ENCODE assay signal across 18 cellular contexts in genomic region chr22:21966643-21967516, GRCh38. TPM values are rescaled to one million over a fixed set of nuclear protein-coding genes. Genes with fewer than 3 reads are reported as not detected.
DNase-seq lines count a peak whose midpoint lies in the region; ATAC-seq, FAIRE-seq and TF ChIP-seq lines count a peak whose summit lies in the region.
"Had no signal": no experiment of that assay in that cellular context is flagged by ENCODE, and none has a peak within 500 bp of the region (broad histone marks: within the 10 kb centered on the region; RNA-seq: fewer than 3 reads in every experiment).

No MANE protein-coding gene starts in this region.

- intact Hi-C loops in sciatic nerve (cut with DNase I) (no loop called here), CD14-positive monocyte (cut with micrococcal nuclease) (no loop called here)

- TF ChIP-seq CTCF in glutamatergic neuron (IDR thresholded peaks at IDR 0.05; ENCODE audit: partially characterized antibody, unreplicated experiment) (no peak), CD14-positive monocyte (IDR thresholded peaks at IDR 0.05) (no peak)

- H3K27me3 Mint-ChIP-seq in T-helper 17 cell (no peaks in the 10 kb centered on the region), glutamatergic neuron (ENCODE audit: unreplicated experiment) (peaks cover 6% of the 10 kb centered on the region), CD14-positive monocyte (ENCODE audit: low read depth in 3 of 3) (no peaks in the 10 kb centered on the region)

- no peak for DNase-seq in GM12892 (ENCODE audit: insufficient read length)
- DNase-seq in T-helper 17 cell: no peak
- no peak for DNase-seq in glutamatergic neuron
- no peak for DNase-seq in sciatic nerve (ENCODE audit: low spot score)
- no peak for DNase-seq in activated effector memory CD4-positive, alpha-beta T cell treated with anti-CD3 and anti-CD28 coated beads, Interleukin-2, amount 50 U/mL, for 16 hours
- DNase-seq in CD14-positive monocyte (ENCODE audit: low spot score): no peak
- DNase-seq in stimulated activated CD4-positive, alpha-beta T cell treated with anti-CD3 and anti-CD28 coated beads, Interleukin-2, amount 100 ng/mL, for 48 hours: no peak
- DNase-seq in activated naive CD4-positive, alpha-beta T cell treated with anti-CD3 and anti-CD28 coated beads, Interleukin-2, amount 50 U/mL, for 72 hours (ENCODE audit: low spot score in 2 of 2): no peak
- DNase-seq: ACHN; C1 segment of cervical spinal cord; CD8-positive, alpha-beta T cell; COR-L47; DND-41; GDM1; GM23248 had no signal

- ATAC-seq in T-helper 17 cell (no peak), sciatic nerve (peak; percentile 29)
- no peak for ATAC-seq in activated naive CD4-positive, alpha-beta T cell treated with anti-CD3 and anti-CD28 coated beads, Interleukin-2, amount 50 U/mL, for 72 hours
- ATAC-seq: CD8-positive, alpha-beta T cell; HCT116 had no signal

- H3K9me3 ChIP-seq in T-helper 17 cell (ENCODE audit: control insufficient read depth, low read length, poor library complexity, severe bottlenecking): no peaks in the 10 kb centered on the region

- H3K4me3 Mint-ChIP-seq in T-helper 17 cell (no peak overlapping the region), glutamatergic neuron (ENCODE audit: unreplicated experiment) (no peak overlapping the region), CD14-positive monocyte (no peak overlapping the region)
- H3K4me3 Mint-ChIP-seq: CD8-positive, alpha-beta T cell had no signal

- no peak for FAIRE-seq in GM12892 (lab: Jason Lieb, UNC)
- FAIRE-seq: GM18507, H54 had no signal

- H3K36me3 Mint-ChIP-seq in T-helper 17 cell (ENCODE audit: low read depth) (peaks cover 9% of the 10 kb centered on the region), glutamatergic neuron (ENCODE audit: unreplicated experiment) (no peaks in the 10 kb centered on the region), CD14-positive monocyte (peaks cover 83 to 94% of the 10 kb centered on the region in 2 donors)
- peaks cover 0 to 6% of the 10 kb centered on the region in 2 donors for H3K36me3 Mint-ChIP-seq in activated naive CD4-positive, alpha-beta T cell treated with anti-CD3 and anti-CD28 coated beads, Interleukin-2, amount 50 U/mL, for 72 hours

- H3K9me3 Mint-ChIP-seq in glutamatergic neuron (ENCODE audit: unreplicated experiment) (peaks cover 7% of the 10 kb centered on the region), CD14-positive monocyte (no peaks in the 10 kb centered on the region)
- no peaks in the 10 kb centered on the region for H3K9me3 Mint-ChIP-seq in activated naive CD4-positive, alpha-beta T cell treated with anti-CD3 and anti-CD28 coated beads, Interleukin-2, amount 50 U/mL, for 72 hours
- H3K9me3 Mint-ChIP-seq: CD8-positive, alpha-beta T cell had no signal

- H3K4me1 Mint-ChIP-seq in T-helper 17 cell (no peaks in the 10 kb centered on the region), glutamatergic neuron (ENCODE audit: low read depth, unreplicated experiment) (no peaks in the 10 kb centered on the region), CD14-positive monocyte (no peaks in the 10 kb centered on the region)

- H3K27ac Mint-ChIP-seq in T-helper 17 cell (peak overlapping the region; percentile 41), glutamatergic neuron (ENCODE audit: unreplicated experiment) (peak overlapping the region; percentile 6), CD14-positive monocyte (peak overlapping the region in 1 of 7 donors; percentile 26)
- peak overlapping the region in 1 of 2 donors; percentile 70 for H3K27ac Mint-ChIP-seq in activated naive CD4-positive, alpha-beta T cell treated with anti-CD3 and anti-CD28 coated beads, Interleukin-2, amount 50 U/mL, for 72 hours
- H3K27ac Mint-ChIP-seq: CD8-positive, alpha-beta T cell had no signal

- 0 out of 2 replicates have a peak, but pooled peaks have one; percentile 22 for TF ChIP-seq POLR2A in GM12892 (IDR thresholded peaks at IDR 0.05; ENCODE audit: low read depth, low read length)

RNA-seq across cellular contexts. Expression of gene PPM1F, which starts 14.2 kb away (rescaled TPM):
- 3.8 TPM for polyA plus RNA-seq in GM12892 (2012; ENCODE audit: missing spikeins)
- total RNA-seq in T-helper 17 cell (10 to 100 TPM; 15.8 to 16.2 TPM), glutamatergic neuron (ENCODE audit: unreplicated experiment) (40.1 TPM), sciatic nerve (95.5 TPM)
- 10 to 100 TPM; 28.8 to 37.2 TPM for polyA plus RNA-seq in CD14-positive monocyte
- total RNA-seq in activated naive CD4-positive, alpha-beta T cell treated with anti-CD3 and anti-CD28 coated beads, Interleukin-2, amount 50 U/mL, for 72 hours: 10 to 100 TPM; 16.8 to 17.5 TPM

RNA-seq across cellular contexts. Expression of gene TOP3B, which starts 15.7 kb away (rescaled TPM):
- polyA plus RNA-seq in GM12892 (2012; ENCODE audit: missing spikeins): 13.7 TPM
- total RNA-seq in T-helper 17 cell (10 to 100 TPM; 49.5 to 55.5 TPM), glutamatergic neuron (ENCODE audit: unreplicated experiment) (83.5 TPM), sciatic nerve (37.0 TPM)
- 1 to 10 TPM; 9.0 to 9.5 TPM for polyA plus RNA-seq in CD14-positive monocyte
- total RNA-seq in activated naive CD4-positive, alpha-beta T cell treated with anti-CD3 and anti-CD28 coated beads, Interleukin-2, amount 50 U/mL, for 72 hours: 10 to 100 TPM; 41.4 to 42.7 TPM
